1 cellular context compared by ENCODE assay signal in the genomic region with DNA sequence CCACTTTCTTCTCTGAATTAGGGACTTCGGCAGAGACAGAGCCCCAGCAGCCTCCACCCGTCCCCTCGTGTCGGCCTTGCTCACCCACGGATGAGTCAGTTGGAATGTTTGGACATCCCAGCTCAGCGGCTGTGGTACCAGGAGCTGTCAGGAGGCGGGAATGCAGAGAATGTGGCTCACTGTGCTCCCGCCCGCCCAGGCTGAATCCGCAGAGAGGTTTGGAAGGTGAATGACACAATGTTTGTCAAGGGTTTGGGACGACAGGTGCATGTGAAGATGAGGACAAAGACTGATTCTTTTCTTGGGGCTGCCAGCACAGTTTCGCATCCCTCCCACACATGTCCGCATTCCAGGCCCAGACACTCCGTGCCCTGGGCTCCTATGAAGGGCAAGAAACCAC.
TF ChIP-seq lines count a peak whose summit lies in the region.

No MANE protein-coding gene starts in this region.

TF ChIP-seq in HepG2, 621 proteins besides CTCF, POLR2A, EP300 and RAD21 (continued from another document and continues in another):
- TF ChIP-seq ZBTB20 (CRISPR knock-in tag; IDR thresholded peaks at IDR 0.05; ENCODE audit: borderline replicate concordance, low read depth) = no peak
- no peak for TF ChIP-seq PLRG1 (conservative IDR thresholded peaks at IDR 0.05)
- no peak for TF ChIP-seq PCBP1 (IDR thresholded peaks at IDR 0.05; ENCODE audit: borderline replicate concordance, low read depth, low read length)
- TF ChIP-seq SNRNP70 (IDR thresholded peaks at IDR 0.05; ENCODE audit: low read depth, low read length) = no peak
- no peak for TF ChIP-seq MTF2 (CRISPR knock-in tag; IDR thresholded peaks at IDR 0.05; ENCODE audit: borderline replicate concordance)
- TF ChIP-seq ZNF598 (CRISPR knock-in tag; IDR thresholded peaks at IDR 0.05; ENCODE audit: borderline replicate concordance) = 0 out of 2 replicates have a peak, but pooled peaks have one; percentile 34
- TF ChIP-seq ZNF75D (CRISPR knock-in tag; IDR thresholded peaks at IDR 0.05; ENCODE audit: borderline replicate concordance) = no peak
- TF ChIP-seq ZNF138 (CRISPR knock-in tag; IDR thresholded peaks at IDR 0.05; ENCODE audit: low read depth) = no peak
- TF ChIP-seq, protein P1, sequence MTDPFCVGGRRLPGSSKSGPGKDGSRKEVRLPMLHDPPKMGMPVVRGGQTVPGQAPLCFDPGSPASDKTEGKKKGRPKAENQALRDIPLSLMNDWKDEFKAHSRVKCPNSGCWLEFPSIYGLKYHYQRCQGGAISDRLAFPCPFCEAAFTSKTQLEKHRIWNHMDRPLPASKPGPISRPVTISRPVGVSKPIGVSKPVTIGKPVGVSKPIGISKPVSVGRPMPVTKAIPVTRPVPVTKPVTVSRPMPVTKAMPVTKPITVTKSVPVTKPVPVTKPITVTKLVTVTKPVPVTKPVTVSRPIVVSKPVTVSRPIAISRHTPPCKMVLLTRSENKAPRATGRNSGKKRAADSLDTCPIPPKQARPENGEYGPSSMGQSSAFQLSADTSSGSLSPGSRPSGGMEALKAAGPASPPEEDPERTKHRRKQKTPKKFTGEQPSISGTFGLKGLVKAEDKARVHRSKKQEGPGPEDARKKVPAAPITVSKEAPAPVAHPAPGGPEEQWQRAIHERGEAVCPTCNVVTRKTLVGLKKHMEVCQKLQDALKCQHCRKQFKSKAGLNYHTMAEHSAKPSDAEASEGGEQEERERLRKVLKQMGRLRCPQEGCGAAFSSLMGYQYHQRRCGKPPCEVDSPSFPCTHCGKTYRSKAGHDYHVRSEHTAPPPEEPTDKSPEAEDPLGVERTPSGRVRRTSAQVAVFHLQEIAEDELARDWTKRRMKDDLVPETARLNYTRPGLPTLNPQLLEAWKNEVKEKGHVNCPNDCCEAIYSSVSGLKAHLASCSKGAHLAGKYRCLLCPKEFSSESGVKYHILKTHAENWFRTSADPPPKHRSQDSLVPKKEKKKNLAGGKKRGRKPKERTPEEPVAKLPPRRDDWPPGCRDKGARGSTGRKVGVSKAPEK (CRISPR knock-in tag; IDR thresholded peaks at IDR 0.05; ENCODE audit: borderline replicate concordance) = no peak
- no peak for TF ChIP-seq ZNF841 (CRISPR knock-in tag; IDR thresholded peaks at IDR 0.05; ENCODE audit: borderline replicate concordance)
- no peak for TF ChIP-seq ZNF772 (CRISPR knock-in tag; IDR thresholded peaks at IDR 0.05)
- TF ChIP-seq, protein P2, sequence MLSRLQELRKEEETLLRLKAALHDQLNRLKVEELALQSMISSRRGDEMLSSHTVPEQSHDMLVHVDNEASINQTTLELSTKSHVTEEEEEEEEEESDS (CRISPR knock-in tag; IDR thresholded peaks at IDR 0.05; ENCODE audit: borderline replicate concordance) = no peak
- no peak for TF ChIP-seq ZSCAN29 (CRISPR knock-in tag; conservative IDR thresholded peaks at IDR 0.05)
- no peak for TF ChIP-seq ZNF337 (CRISPR knock-in tag; IDR thresholded peaks at IDR 0.05; ENCODE audit: borderline replicate concordance, low read depth)
- TF ChIP-seq, protein P3, sequence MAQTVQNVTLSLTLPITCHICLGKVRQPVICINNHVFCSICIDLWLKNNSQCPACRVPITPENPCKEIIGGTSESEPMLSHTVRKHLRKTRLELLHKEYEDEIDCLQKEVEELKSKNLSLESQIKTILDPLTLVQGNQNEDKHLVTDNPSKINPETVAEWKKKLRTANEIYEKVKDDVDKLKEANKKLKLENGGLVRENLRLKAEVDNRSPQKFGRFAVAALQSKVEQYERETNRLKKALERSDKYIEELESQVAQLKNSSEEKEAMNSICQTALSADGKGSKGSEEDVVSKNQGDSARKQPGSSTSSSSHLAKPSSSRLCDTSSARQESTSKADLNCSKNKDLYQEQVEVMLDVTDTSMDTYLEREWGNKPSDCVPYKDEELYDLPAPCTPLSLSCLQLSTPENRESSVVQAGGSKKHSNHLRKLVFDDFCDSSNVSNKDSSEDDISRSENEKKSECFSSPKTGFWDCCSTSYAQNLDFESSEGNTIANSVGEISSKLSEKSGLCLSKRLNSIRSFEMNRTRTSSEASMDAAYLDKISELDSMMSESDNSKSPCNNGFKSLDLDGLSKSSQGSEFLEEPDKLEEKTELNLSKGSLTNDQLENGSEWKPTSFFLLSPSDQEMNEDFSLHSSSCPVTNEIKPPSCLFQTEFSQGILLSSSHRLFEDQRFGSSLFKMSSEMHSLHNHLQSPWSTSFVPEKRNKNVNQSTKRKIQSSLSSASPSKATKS (CRISPR knock-in tag; IDR thresholded peaks at IDR 0.05) = no peak
- TF ChIP-seq, protein P4, sequence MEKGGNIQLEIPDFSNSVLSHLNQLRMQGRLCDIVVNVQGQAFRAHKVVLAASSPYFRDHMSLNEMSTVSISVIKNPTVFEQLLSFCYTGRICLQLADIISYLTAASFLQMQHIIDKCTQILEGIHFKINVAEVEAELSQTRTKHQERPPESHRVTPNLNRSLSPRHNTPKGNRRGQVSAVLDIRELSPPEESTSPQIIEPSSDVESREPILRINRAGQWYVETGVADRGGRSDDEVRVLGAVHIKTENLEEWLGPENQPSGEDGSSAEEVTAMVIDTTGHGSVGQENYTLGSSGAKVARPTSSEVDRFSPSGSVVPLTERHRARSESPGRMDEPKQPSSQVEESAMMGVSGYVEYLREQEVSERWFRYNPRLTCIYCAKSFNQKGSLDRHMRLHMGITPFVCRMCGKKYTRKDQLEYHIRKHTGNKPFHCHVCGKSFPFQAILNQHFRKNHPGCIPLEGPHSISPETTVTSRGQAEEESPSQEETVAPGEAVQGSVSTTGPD (CRISPR knock-in tag; IDR thresholded peaks at IDR 0.05) = no peak
- TF ChIP-seq ZNF331 (CRISPR knock-in tag; IDR thresholded peaks at IDR 0.05) = peak; percentile 43; the same call in 1 of the 2 replicates
- no peak for TF ChIP-seq EHMT2 (IDR thresholded peaks at IDR 0.05; ENCODE audit: borderline replicate concordance, low read depth, low read length)
- TF ChIP-seq, protein P5, sequence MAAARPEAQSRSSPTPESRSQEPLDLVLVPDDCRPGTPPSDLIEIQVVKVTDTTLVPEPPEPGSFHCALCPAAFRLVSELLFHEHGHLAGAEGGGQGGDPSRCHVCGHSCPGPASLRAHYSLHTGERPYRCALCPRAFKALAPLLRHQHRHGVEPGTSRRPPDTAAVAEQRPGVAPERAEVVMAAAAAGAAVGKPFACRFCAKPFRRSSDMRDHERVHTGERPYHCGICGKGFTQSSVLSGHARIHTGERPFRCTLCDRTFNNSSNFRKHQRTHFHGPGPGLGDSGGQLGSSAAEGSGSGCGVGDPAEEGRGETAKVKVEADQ (CRISPR knock-in tag; IDR thresholded peaks at IDR 0.05; ENCODE audit: borderline replicate concordance) = no peak
- no peak for TF ChIP-seq IKZF4 (CRISPR knock-in tag; IDR thresholded peaks at IDR 0.05; ENCODE audit: borderline replicate concordance, low read depth, not compliant biosample characterization)
- no peak for TF ChIP-seq HOXD1 (CRISPR knock-in tag; IDR thresholded peaks at IDR 0.05)
- TF ChIP-seq ATF7 (IDR thresholded peaks at IDR 0.05) = no peak
- TF ChIP-seq ATF7 (CRISPR knock-in tag; IDR thresholded peaks at IDR 0.05) = no peak
- no peak for TF ChIP-seq TOPORS (CRISPR knock-in tag; IDR thresholded peaks at IDR 0.05)
- TF ChIP-seq HHEX (CRISPR knock-in tag; IDR thresholded peaks at IDR 0.05) = no peak
- peak; percentile 72; the same call in 1 of the 2 replicates for TF ChIP-seq SP5 (CRISPR knock-in tag; IDR thresholded peaks at IDR 0.05; ENCODE audit: borderline replicate concordance, low read depth)
- no peak for TF ChIP-seq CBFB (CRISPR knock-in tag; IDR thresholded peaks at IDR 0.05)
- TF ChIP-seq GATA4 (IDR thresholded peaks at IDR 0.05; ENCODE audit: borderline replicate concordance, low read depth) = no peak
- no peak for TF ChIP-seq MAFK (conservative IDR thresholded peaks at IDR 0.05 in 1 of 2, IDR thresholded peaks at IDR 0.05 in 1 of 2; ENCODE audit: low read length in 2 of 2)
- TF ChIP-seq MTF1 (CRISPR knock-in tag; IDR thresholded peaks at IDR 0.05) = no peak
- peak; percentile 37; the same call in 1 of the 2 replicates for TF ChIP-seq ISL2 (CRISPR knock-in tag; IDR thresholded peaks at IDR 0.05)
- TF ChIP-seq ZNF143 (CRISPR knock-in tag; IDR thresholded peaks at IDR 0.05) = no peak
- no peak for TF ChIP-seq SSRP1 (CRISPR knock-in tag; IDR thresholded peaks at IDR 0.05)
- no peak for TF ChIP-seq ZNF619 (CRISPR knock-in tag; IDR thresholded peaks at IDR 0.05)
- no peak for TF ChIP-seq ZNF253 (CRISPR knock-in tag; IDR thresholded peaks at IDR 0.05; ENCODE audit: borderline replicate concordance)
- TF ChIP-seq KDM1A (CRISPR knock-in tag; IDR thresholded peaks at IDR 0.05) = peak; percentile 66; the same call in 1 of the 2 replicates
- TF ChIP-seq, protein P6, sequence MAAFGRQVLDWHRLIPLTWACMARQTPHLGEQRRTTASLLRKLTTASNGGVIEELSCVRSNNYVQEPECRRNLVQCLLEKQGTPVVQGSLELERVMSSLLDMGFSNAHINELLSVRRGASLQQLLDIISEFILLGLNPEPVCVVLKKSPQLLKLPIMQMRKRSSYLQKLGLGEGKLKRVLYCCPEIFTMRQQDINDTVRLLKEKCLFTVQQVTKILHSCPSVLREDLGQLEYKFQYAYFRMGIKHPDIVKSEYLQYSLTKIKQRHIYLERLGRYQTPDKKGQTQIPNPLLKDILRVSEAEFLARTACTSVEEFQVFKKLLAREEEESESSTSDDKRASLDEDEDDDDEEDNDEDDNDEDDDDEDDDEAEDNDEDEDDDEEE (CRISPR knock-in tag; IDR thresholded peaks at IDR 0.05) = no peak
- no peak for TF ChIP-seq ISX (CRISPR knock-in tag; conservative IDR thresholded peaks at IDR 0.05)
- TF ChIP-seq RFX1 (IDR thresholded peaks at IDR 0.05) = no peak
- no peak for TF ChIP-seq HNF4G (IDR thresholded peaks at IDR 0.05; ENCODE audit: borderline replicate concordance, low read depth, low read length)
- TF ChIP-seq HNF4G (CRISPR knock-in tag; IDR thresholded peaks at IDR 0.05; ENCODE audit: borderline replicate concordance, low read depth) = no peak
- TF ChIP-seq SIN3B (IDR thresholded peaks at IDR 0.05; ENCODE audit: low read length) = no peak
- TF ChIP-seq CHD2 (IDR thresholded peaks at IDR 0.05; ENCODE audit: low read depth, low read length) = no peak
- TF ChIP-seq, protein P7, sequence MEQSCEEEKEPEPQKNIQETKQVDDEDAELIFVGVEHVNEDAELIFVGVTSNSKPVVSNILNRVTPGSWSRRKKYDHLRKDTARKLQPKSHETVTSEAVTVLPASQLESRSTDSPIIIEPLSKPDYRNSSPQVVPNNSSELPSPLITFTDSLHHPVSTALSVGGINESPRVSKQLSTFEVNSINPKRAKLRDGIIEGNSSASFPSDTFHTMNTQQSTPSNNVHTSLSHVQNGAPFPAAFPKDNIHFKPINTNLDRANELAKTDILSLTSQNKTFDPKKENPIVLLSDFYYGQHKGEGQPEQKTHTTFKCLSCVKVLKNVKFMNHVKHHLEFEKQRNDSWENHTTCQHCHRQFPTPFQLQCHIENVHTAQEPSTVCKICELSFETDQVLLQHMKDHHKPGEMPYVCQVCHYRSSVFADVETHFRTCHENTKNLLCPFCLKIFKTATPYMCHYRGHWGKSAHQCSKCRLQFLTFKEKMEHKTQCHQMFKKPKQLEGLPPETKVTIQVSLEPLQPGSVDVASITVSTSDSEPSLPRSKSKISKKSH (CRISPR knock-in tag; IDR thresholded peaks at IDR 0.05; ENCODE audit: borderline replicate concordance) = no peak
- TF ChIP-seq ZNF33B (CRISPR knock-in tag; IDR thresholded peaks at IDR 0.05) = no peak
- TF ChIP-seq ADNP (CRISPR knock-in tag; IDR thresholded peaks at IDR 0.05) = no peak
- no peak for TF ChIP-seq ZNF557 (CRISPR knock-in tag; IDR thresholded peaks at IDR 0.05)
- no peak for TF ChIP-seq DNMT3B (CRISPR knock-in tag; conservative IDR thresholded peaks at IDR 0.05)
- no peak for TF ChIP-seq NBN (conservative IDR thresholded peaks at IDR 0.05)
- 0 out of 2 replicates have a peak, but pooled peaks have one; percentile 21 for TF ChIP-seq KDM4B (CRISPR knock-in tag; IDR thresholded peaks at IDR 0.05)
- TF ChIP-seq SAP130 (CRISPR knock-in tag; IDR thresholded peaks at IDR 0.05; ENCODE audit: low read depth) = peak; percentile 80
- TF ChIP-seq ETV5 (CRISPR knock-in tag; IDR thresholded peaks at IDR 0.05; ENCODE audit: borderline replicate concordance) = peak; percentile 48; the same call in 1 of the 2 replicates
- peak; percentile 65; the same call in 1 of the 2 replicates for TF ChIP-seq LCORL (IDR thresholded peaks at IDR 0.05)
- peak; percentile 94 for TF ChIP-seq LCORL (CRISPR knock-in tag; IDR thresholded peaks at IDR 0.05)
- TF ChIP-seq, protein P8, sequence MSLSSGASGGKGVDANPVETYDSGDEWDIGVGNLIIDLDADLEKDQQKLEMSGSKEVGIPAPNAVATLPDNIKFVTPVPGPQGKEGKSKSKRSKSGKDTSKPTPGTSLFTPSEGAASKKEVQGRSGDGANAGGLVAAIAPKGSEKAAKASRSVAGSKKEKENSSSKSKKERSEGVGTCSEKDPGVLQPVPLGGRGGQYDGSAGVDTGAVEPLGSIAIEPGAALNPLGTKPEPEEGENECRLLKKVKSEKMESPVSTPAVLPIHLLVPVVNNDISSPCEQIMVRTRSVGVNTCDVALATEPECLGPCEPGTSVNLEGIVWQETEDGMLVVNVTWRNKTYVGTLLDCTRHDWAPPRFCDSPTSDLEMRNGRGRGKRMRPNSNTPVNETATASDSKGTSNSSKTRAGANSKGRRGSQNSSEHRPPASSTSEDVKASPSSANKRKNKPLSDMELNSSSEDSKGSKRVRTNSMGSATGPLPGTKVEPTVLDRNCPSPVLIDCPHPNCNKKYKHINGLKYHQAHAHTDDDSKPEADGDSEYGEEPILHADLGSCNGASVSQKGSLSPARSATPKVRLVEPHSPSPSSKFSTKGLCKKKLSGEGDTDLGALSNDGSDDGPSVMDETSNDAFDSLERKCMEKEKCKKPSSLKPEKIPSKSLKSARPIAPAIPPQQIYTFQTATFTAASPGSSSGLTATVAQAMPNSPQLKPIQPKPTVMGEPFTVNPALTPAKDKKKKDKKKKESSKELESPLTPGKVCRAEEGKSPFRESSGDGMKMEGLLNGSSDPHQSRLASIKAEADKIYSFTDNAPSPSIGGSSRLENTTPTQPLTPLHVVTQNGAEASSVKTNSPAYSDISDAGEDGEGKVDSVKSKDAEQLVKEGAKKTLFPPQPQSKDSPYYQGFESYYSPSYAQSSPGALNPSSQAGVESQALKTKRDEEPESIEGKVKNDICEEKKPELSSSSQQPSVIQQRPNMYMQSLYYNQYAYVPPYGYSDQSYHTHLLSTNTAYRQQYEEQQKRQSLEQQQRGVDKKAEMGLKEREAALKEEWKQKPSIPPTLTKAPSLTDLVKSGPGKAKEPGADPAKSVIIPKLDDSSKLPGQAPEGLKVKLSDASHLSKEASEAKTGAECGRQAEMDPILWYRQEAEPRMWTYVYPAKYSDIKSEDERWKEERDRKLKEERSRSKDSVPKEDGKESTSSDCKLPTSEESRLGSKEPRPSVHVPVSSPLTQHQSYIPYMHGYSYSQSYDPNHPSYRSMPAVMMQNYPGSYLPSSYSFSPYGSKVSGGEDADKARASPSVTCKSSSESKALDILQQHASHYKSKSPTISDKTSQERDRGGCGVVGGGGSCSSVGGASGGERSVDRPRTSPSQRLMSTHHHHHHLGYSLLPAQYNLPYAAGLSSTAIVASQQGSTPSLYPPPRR (CRISPR knock-in tag; IDR thresholded peaks at IDR 0.05; ENCODE audit: borderline replicate concordance) = no peak
- TF ChIP-seq, protein P9, sequence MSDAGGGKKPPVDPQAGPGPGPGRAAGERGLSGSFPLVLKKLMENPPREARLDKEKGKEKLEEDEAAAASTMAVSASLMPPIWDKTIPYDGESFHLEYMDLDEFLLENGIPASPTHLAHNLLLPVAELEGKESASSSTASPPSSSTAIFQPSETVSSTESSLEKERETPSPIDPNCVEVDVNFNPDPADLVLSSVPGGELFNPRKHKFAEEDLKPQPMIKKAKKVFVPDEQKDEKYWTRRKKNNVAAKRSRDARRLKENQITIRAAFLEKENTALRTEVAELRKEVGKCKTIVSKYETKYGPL (CRISPR knock-in tag; IDR thresholded peaks at IDR 0.05) = no peak
- TF ChIP-seq TRIM24 (CRISPR knock-in tag; IDR thresholded peaks at IDR 0.05) = no peak
- no peak for TF ChIP-seq ZNF496 (CRISPR knock-in tag; IDR thresholded peaks at IDR 0.05; ENCODE audit: insufficient replicate concordance)
